18 cellular contexts compared by ENCODE assay signal in the genomic region with DNA sequence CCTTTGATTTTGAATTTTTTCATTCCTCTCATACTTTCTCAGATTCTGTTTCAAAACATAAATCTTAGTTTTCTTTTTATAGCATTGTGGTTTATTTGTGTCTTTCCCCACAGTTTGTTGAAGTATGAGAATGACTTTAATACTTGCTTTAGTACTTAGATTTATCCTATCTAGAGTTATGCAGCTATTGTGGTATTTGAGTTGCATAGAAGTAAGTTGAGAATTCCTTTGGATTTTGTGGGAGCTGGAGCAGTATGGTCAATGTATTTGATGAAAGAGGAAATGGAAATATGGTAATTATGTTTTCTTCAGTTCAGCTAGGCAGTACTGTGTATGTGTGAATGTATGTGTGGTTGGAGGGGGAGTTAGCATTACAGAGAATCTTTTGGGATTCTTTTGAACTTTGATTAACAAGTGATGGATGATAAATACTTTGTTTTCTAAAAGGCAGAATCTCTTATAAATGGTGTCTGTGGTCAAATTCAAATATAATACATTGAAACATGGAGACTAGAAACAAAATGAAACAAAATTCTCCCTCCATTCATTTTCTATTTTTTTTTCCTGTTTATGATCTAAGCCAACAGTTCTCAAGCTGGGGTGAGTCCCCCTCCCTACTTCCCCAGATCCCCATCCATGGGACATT. TPM values are rescaled to one million over a fixed set of nuclear protein-coding genes. Genes with fewer than 3 reads are reported as not detected.
A peak's percentile ranks its signal among the peaks of the same experiment; 100 is the strongest.
DNase-seq lines count a peak whose midpoint lies in the region; ATAC-seq, FAIRE-seq and TF ChIP-seq lines count a peak whose summit lies in the region.
"Had no signal": no experiment of that assay in that cellular context is flagged by ENCODE, and none has a peak within 500 bp of the region (broad histone marks: within the 10 kb centered on the region; RNA-seq: fewer than 3 reads in every experiment).

No MANE protein-coding gene starts in this region.

- DNase-seq in stimulated activated naive CD8-positive, alpha-beta T cell treated with anti-CD3 and anti-CD28 coated beads, Interleukin-15, amount 100 ng/mL, for 72 hours: no peak
- no peak for DNase-seq in stimulated activated naive CD8-positive, alpha-beta T cell treated with anti-CD3 and anti-CD28 coated beads, Interleukin-15, Interleukin-2, amounts not matched to agents 100 U/mL and 50 U/mL, for 24 hours
- DNase-seq in keratinocyte (ENCODE audit: low read depth, low spot score): no peak
- no peak for DNase-seq in HuH-7.5 (ENCODE audit: low spot score)
- no peak for DNase-seq in dorsolateral prefrontal cortex
- no peak for DNase-seq in GM10248 (ENCODE audit: extremely low spot score)
- DNase-seq: activated CD4-positive, alpha-beta T cell treated with anti-CD3 and anti-CD28 coated beads for 1 hour; BE2C; body of pancreas; dermis blood vessel endothelial cell; DMS79 treated with DMSO at 0.1 percent for 48 hours; esophagus squamous epithelium; hypothalamus; left cardiac atrium; NCI-H146; SHP77 treated with DMSO at 0.1 percent for 48 hours had no signal

- H3K27me3 ChIP-seq in keratinocyte (ENCODE audit: control insufficient read depth, extremely low read depth, insufficient read depth, low read length) (no peaks in the 10 kb centered on the region), dorsolateral prefrontal cortex (no peaks in the 10 kb centered on the region)
- H3K27me3 ChIP-seq: BE2C, body of pancreas, esophagus squamous epithelium had no signal

- peaks cover 49% of the 10 kb centered on the region for H3K4me1 Mint-ChIP-seq in stimulated activated naive CD8-positive, alpha-beta T cell treated with anti-CD3 and anti-CD28 coated beads, Interleukin-15, amount 100 ng/mL, for 72 hours

- H3K4me1 ChIP-seq in keratinocyte (ENCODE audit: control insufficient read depth, extremely low read depth, insufficient read depth, low read length): peaks cover 5% of the 10 kb centered on the region
- H3K4me1 ChIP-seq: BE2C had no signal

- H3K4me2 ChIP-seq in keratinocyte (ENCODE audit: control insufficient read depth, extremely low read depth, insufficient read depth, low read depth, low read length): peak overlapping the region; percentile 33

- H3K27ac ChIP-seq in VCaP (peak overlapping the region; percentile 94; the same call in 1 of the 2 replicates), keratinocyte (ENCODE audit: control insufficient read depth, insufficient read depth, low read length) (no peak overlapping the region), dorsolateral prefrontal cortex (no peak overlapping the region)
- H3K27ac ChIP-seq: body of pancreas, esophagus squamous epithelium had no signal

- dilution Hi-C loops in keratinocyte (cut with MboI; ENCODE audit: extremely low pct_ligation_motif_present, low sequenced_read_pairs): no loop called here

- peaks cover 10% of the 10 kb centered on the region for H3K27me3 Mint-ChIP-seq in stimulated activated naive CD8-positive, alpha-beta T cell treated with anti-CD3 and anti-CD28 coated beads, Interleukin-15, amount 100 ng/mL, for 72 hours

- H3K36me3 ChIP-seq in keratinocyte (ENCODE audit: control insufficient read depth in 2 of 2, extremely low read depth in 1 of 2, insufficient read depth in 2 of 2, low read length in 2 of 2): no peaks in the 10 kb centered on the region
- H3K36me3 ChIP-seq: BE2C, esophagus squamous epithelium had no signal

- intact Hi-C loops in dorsolateral prefrontal cortex (cut with DNase I): loop anchor here (10.0 kb wide), 3 partner anchors 67 to 763 kb away; a partner anchor contains a TSS

- CTCF ChIA-PET in GM10248 (lab: Yijun Ruan, JAX): no interaction called here

- H3K9ac ChIP-seq in keratinocyte (ENCODE audit: control insufficient read depth, extremely low read depth, insufficient read depth, low read length): no peak overlapping the region

- H3K9me3 Mint-ChIP-seq in stimulated activated naive CD8-positive, alpha-beta T cell treated with anti-CD3 and anti-CD28 coated beads, Interleukin-15, amount 100 ng/mL, for 72 hours: no peaks in the 10 kb centered on the region

- no peaks in the 10 kb centered on the region for H3K9me1 ChIP-seq in keratinocyte (ENCODE audit: control insufficient read depth, extremely low read depth, insufficient read depth, low read length)

- ATAC-seq in stimulated activated naive CD8-positive, alpha-beta T cell treated with anti-CD3 and anti-CD28 coated beads, Interleukin-15, amount 100 ng/mL, for 72 hours: no peak
- no peak for ATAC-seq in stimulated activated naive CD8-positive, alpha-beta T cell treated with anti-CD3 and anti-CD28 coated beads, Interleukin-15, Interleukin-2, amounts not matched to agents 100 U/mL and 50 U/mL, for 24 hours
- ATAC-seq: body of pancreas, left cardiac atrium had no signal

- no peak overlapping the region for H2AFZ ChIP-seq in keratinocyte (ENCODE audit: control insufficient read depth, low read length)

- POLR2A ChIA-PET in GM10248 (lab: Yijun Ruan, JAX): no interaction called here

- H3K4me3 Mint-ChIP-seq in stimulated activated naive CD8-positive, alpha-beta T cell treated with anti-CD3 and anti-CD28 coated beads, Interleukin-15, amount 100 ng/mL, for 72 hours: peak overlapping the region; percentile 3 to 43

- peaks cover 67% of the 10 kb centered on the region for H3K79me2 ChIP-seq in keratinocyte (ENCODE audit: control insufficient read depth, insufficient read depth, low read length)

- no peak for FAIRE-seq in keratinocyte (lab: Jason Lieb, UNC)
- FAIRE-seq: H1 had no signal

- H4K20me1 ChIP-seq in keratinocyte (ENCODE audit: control insufficient read depth, extremely low read depth, insufficient read depth, low read length): peaks cover 2% of the 10 kb centered on the region

- no peak overlapping the region for H3K27ac Mint-ChIP-seq in stimulated activated naive CD8-positive, alpha-beta T cell treated with anti-CD3 and anti-CD28 coated beads, Interleukin-15, amount 100 ng/mL, for 72 hours

- H3K4me3 ChIP-seq in keratinocyte (ENCODE audit: control insufficient read depth in 2 of 3, extremely low read depth in 1 of 3, insufficient read depth in 2 of 3, low read depth in 1 of 3, low read length in 3 of 3): no peak overlapping the region
- H3K4me3 ChIP-seq in dorsolateral prefrontal cortex: peak overlapping the region in 18 of 59 donors; percentile 0 to 93 (median 83)
- H3K4me3 ChIP-seq: body of pancreas had no signal

- H3K9me3 ChIP-seq in keratinocyte (ENCODE audit: control insufficient read depth, low read depth, low read length): no peaks in the 10 kb centered on the region
- H3K9me3 ChIP-seq: BE2C, body of pancreas, esophagus squamous epithelium had no signal

- no peak for TF ChIP-seq CTCF in VCaP (conservative IDR thresholded peaks at IDR 0.05)
- TF ChIP-seq CTCF in keratinocyte (optimal IDR thresholded peaks at IDR 0.05 in 1 of 3, IDR thresholded peaks at IDR 0.05 in 1 of 3, conservative IDR thresholded peaks at IDR 0.05 in 1 of 3; ENCODE audit: extremely low read depth in 1 of 3, insufficient read depth in 2 of 3, low read length in 3 of 3): no peak
- no peak for TF ChIP-seq CTCF in dorsolateral prefrontal cortex (IDR thresholded peaks at IDR 0.05 in 54 of 56, conservative IDR thresholded peaks at IDR 0.05 in 2 of 56; ENCODE audit: low read depth in 1 of 56, partially characterized antibody in 56 of 56)
- no peak for TF ChIP-seq CTCF in GM10248 (IDR thresholded peaks at IDR 0.05; ENCODE audit: control extremely low read depth, extremely low read depth, low read depth, missing control alignments)

RNA-seq across cellular contexts. Expression of a gene that starts 3.0 kb away (rescaled TPM):
- 4.5 to 6.6 TPM (median 5.5 TPM) in 3 replicates for polyA plus RNA-seq in keratinocyte
- 12.3 TPM for polyA plus RNA-seq in keratinocyte (2011; ENCODE audit: low read depth)
- 1.6 and 2.9 TPM in 2 replicates for polyA plus RNA-seq in keratinocyte (2011; cell fraction: cytosol; rRNA removed)
- 13.5 and 20.5 TPM in 2 replicates for polyA plus RNA-seq in keratinocyte (2011; cell fraction: nucleus; rRNA removed)
- 3.7 and 9.1 TPM in 2 replicates for polyA plus RNA-seq in keratinocyte (2012; ENCODE audit: low replicate concordance)
- polyA minus RNA-seq in keratinocyte: 4.4 to 15.9 TPM (median 14.0 TPM) in 3 replicates
- 6.3 TPM for polyA minus RNA-seq in keratinocyte (2011; cell fraction: cytosol; rRNA and poly(A)+ RNA removed)
- polyA minus RNA-seq in keratinocyte (2011; cell fraction: nucleus; rRNA and poly(A)+ RNA removed): 12.7 and 33.2 TPM in 2 replicates
- 10 to 100 TPM; 15.4 to 37.2 (median 24.5) TPM for total RNA-seq in dorsolateral prefrontal cortex
